In genomic region chr5:135915466-135916001, GRCh38 we compare ENCODE assay signal across 1 cellular context.
TF ChIP-seq lines count a peak whose summit lies in the region.

No MANE protein-coding gene starts in this region.

TF ChIP-seq in K562, 482 proteins besides CTCF, POLR2A, EP300 and RAD21:
- TF ChIP-seq FOSL1 (tag; conservative IDR thresholded peaks at IDR 0.05) (peak; percentile 66), SRSF1 (IDR thresholded peaks at IDR 0.05; ENCODE audit: low read depth, low read length) (no peak)
